27 cellular contexts compared by ENCODE assay signal in genomic region chr5:134519989-134520388, GRCh38.
"Had no signal": no experiment of that assay in that cellular context is flagged by ENCODE, and none has a peak within 500 bp of the region (broad histone marks: within the 10 kb centered on the region; RNA-seq: fewer than 3 reads in every experiment).

No MANE protein-coding gene starts in this region.

- H3K9me3 ChIP-seq: ovary, psoas muscle, stomach, thoracic aorta, thyroid gland, tibial nerve, upper lobe of left lung, vagina had no signal

- H3K27me3 ChIP-seq: ovary, stomach, thyroid gland, tibial nerve, upper lobe of left lung, vagina had no signal

- H3K9ac ChIP-seq: neural progenitor cell, parathyroid adenoma had no signal

- H3K27ac Mint-ChIP-seq: natural killer cell; nephron; neural progenitor cell; progenitor cell of endocrine pancreas; stimulated activated effector memory CD8-positive, alpha-beta T cell treated with anti-CD3 and anti-CD28 coated beads, Interleukin-12 subunit alpha, Interleukin-12 subunit beta, amount 100 ng/mL, for 72 hours; stimulated activated naive B cell treated with anti-CD40 and anti-IgM and Interleukin-4, amounts not matched to agents 10 μg/mL and 1 μg/mL and 100 μg/mL, for 72 hours; stimulated activated naive CD8-positive, alpha-beta T cell treated with anti-CD3 and anti-CD28 coated beads, Interleukin-15, Interleukin-2, amounts not matched to agents 100 ng/mL and 50 ng/mL, for 24 hours had no signal

- DNase-seq: natural killer cell; occipital lobe; ovary; psoas muscle; stimulated activated CD4-positive, alpha-beta T cell treated with anti-CD3 and anti-CD28 coated beads, Interleukin-15, amount 100 ng/mL, for 24 hours; stimulated activated CD4-positive, alpha-beta T cell treated with anti-CD3 and anti-CD28 coated beads, Interleukin-2, amount 100 ng/mL, for 24 hours; stimulated activated CD4-positive, alpha-beta T cell treated with anti-CD3 and anti-CD28 coated beads, Interleukin-2, amount 100 ng/mL, for 48 hours; stimulated activated CD4-positive, alpha-beta T cell treated with anti-CD3 and anti-CD28 coated beads, Interleukin-4, amount 100 ng/mL, for 24 hours; stimulated activated naive B cell treated with anti-CD40 and anti-IgM and Interleukin-4, amounts not matched to agents 10 μg/mL and 1 μg/mL and 100 μg/mL, for 72 hours; stimulated activated naive CD4-positive, alpha-beta T cell treated with Interleukin-2 at 50 U/mL for 16 hours; stomach; thyroid gland; trophoblast cell; upper lobe of left lung had no signal

- H3K4me2 ChIP-seq: neural progenitor cell had no signal

- ATAC-seq: natural killer cell; psoas muscle; right cardiac atrium; sciatic nerve; stimulated activated effector memory CD8-positive, alpha-beta T cell treated with anti-CD3 and anti-CD28 coated beads, Interleukin-12 subunit alpha, Interleukin-12 subunit beta, amount 100 ng/mL, for 72 hours; stimulated activated naive B cell treated with anti-CD40 and anti-IgM and Interleukin-4, amounts not matched to agents 10 μg/mL and 1 μg/mL and 100 μg/mL, for 72 hours had no signal

- H3K36me3 ChIP-seq: neural progenitor cell, ovary, stomach, thoracic aorta, thyroid gland, tibial nerve, upper lobe of left lung, vagina had no signal

- FAIRE-seq: urothelium cell line had no signal

- H3K4me1 Mint-ChIP-seq: stimulated activated effector memory CD8-positive, alpha-beta T cell treated with anti-CD3 and anti-CD28 coated beads, Interleukin-12 subunit alpha, Interleukin-12 subunit beta, amount 100 ng/mL, for 72 hours had no signal

- H3K9me3 Mint-ChIP-seq: natural killer cell; nephron; stimulated activated effector memory CD8-positive, alpha-beta T cell treated with anti-CD3 and anti-CD28 coated beads, Interleukin-12 subunit alpha, Interleukin-12 subunit beta, amount 100 ng/mL, for 72 hours; stimulated activated naive B cell treated with anti-CD40 and anti-IgM and Interleukin-4, amounts not matched to agents 10 μg/mL and 1 μg/mL and 100 μg/mL, for 72 hours; stimulated activated naive CD8-positive, alpha-beta T cell treated with anti-CD3 and anti-CD28 coated beads, Interleukin-15, Interleukin-2, amounts not matched to agents 100 ng/mL and 50 ng/mL, for 24 hours had no signal

- H3K36me3 Mint-ChIP-seq: natural killer cell; neural progenitor cell; stimulated activated naive B cell treated with anti-CD40 and anti-IgM and Interleukin-4, amounts not matched to agents 10 μg/mL and 1 μg/mL and 100 μg/mL, for 72 hours had no signal

- H3K27me3 Mint-ChIP-seq: stimulated activated naive B cell treated with anti-CD40 and anti-IgM and Interleukin-4, amounts not matched to agents 10 μg/mL and 1 μg/mL and 100 μg/mL, for 72 hours; stimulated activated naive CD8-positive, alpha-beta T cell treated with anti-CD3 and anti-CD28 coated beads, Interleukin-15, Interleukin-2, amounts not matched to agents 100 ng/mL and 50 ng/mL, for 24 hours had no signal

- H3K79me2 ChIP-seq: parathyroid adenoma had no signal

- H3K4me3 Mint-ChIP-seq: natural killer cell; nephron; neural progenitor cell; stimulated activated effector memory CD8-positive, alpha-beta T cell treated with anti-CD3 and anti-CD28 coated beads, Interleukin-12 subunit alpha, Interleukin-12 subunit beta, amount 100 ng/mL, for 72 hours; stimulated activated naive B cell treated with anti-CD40 and anti-IgM and Interleukin-4, amounts not matched to agents 10 μg/mL and 1 μg/mL and 100 μg/mL, for 72 hours; stimulated activated naive CD8-positive, alpha-beta T cell treated with anti-CD3 and anti-CD28 coated beads, Interleukin-15, Interleukin-2, amounts not matched to agents 100 ng/mL and 50 ng/mL, for 24 hours had no signal

- H2AFZ ChIP-seq: neural progenitor cell, parathyroid adenoma had no signal

- H3K4me3 ChIP-seq: neural progenitor cell, ovary, psoas muscle, skin epidermis, stomach, thoracic aorta, thyroid gland, tibial nerve, upper lobe of left lung, vagina had no signal

- H3K27ac ChIP-seq: neural progenitor cell, ovary, parathyroid adenoma, psoas muscle, skin epidermis, stomach, thoracic aorta, thyroid gland, tibial nerve, upper lobe of left lung, vagina had no signal
